Comparison of ENCODE assay signal across 41 cellular contexts in genomic region chr20:3705491-3705969, GRCh38. TPM values are rescaled to one million over a fixed set of nuclear protein-coding genes. Genes with fewer than 3 reads are reported as not detected.
"Had no signal": no experiment of that assay in that cellular context is flagged by ENCODE, and none has a peak within 500 bp of the region (broad histone marks: within the 10 kb centered on the region; RNA-seq: fewer than 3 reads in every experiment).

No MANE protein-coding gene starts in this region.

- ATAC-seq: activated CD8-positive, alpha-beta memory T cell treated with anti-CD3 and anti-CD28 coated beads, Interleukin-2, amount 10 ng/mL, durations not matched to agents 7 days and 5 days; Right ventricle myocardium inferior; SK-N-SH treated with all-trans-retinoic acid at 6 μM for 48 hours; T-cell; T-helper 17 cell had no signal

- H3K27me3 ChIP-seq: ascending aorta, cardiac muscle cell had no signal

- H3K4me3 ChIP-seq: ascending aorta, cardiac muscle cell, PC-9 had no signal

- H3K9me3 Mint-ChIP-seq: activated CD4-positive, alpha-beta memory T cell treated with anti-CD3 and anti-CD28 coated beads, Interleukin-2, amount 10 ng/mL, durations not matched to agents 7 days and 5 days; activated naive CD4-positive, alpha-beta T cell treated with anti-CD3 and anti-CD28 coated beads, Interleukin-2, amount 50 U/mL, for 24 hours; activated naive CD8-positive, alpha-beta T cell treated with anti-CD3 and anti-CD28 coated beads, Interleukin-2, amount 10 ng/mL, durations not matched to agents 7 days and 5 days; activated T-helper 2 cell treated with anti-CD3 and anti-CD28 coated beads, Interferon-gamma antibody, Interleukin-2, Interleukin-4, amounts not matched to agents 10 μg/mL and 5 μg/mL and 100 μg/mL, durations not matched to agents 14 hours and 24 hours and 36 hours; central memory CD8-positive, alpha-beta T cell; T-cell had no signal

- H3K9me3 ChIP-seq: ascending aorta had no signal

- DNase-seq: activated CD4-positive, alpha-beta memory T cell treated with anti-CD3 and anti-CD28 coated beads, Interleukin-2, amount 10 ng/mL, durations not matched to agents 7 days and 5 days; activated CD4-positive, alpha-beta T cell treated with anti-CD3 and anti-CD28 coated beads for 1 hour; activated CD4-positive, alpha-beta T cell treated with anti-CD3 and anti-CD28 coated beads for 48 hours; activated CD4-positive, CD25-positive, alpha-beta regulatory T cell; activated CD8-positive, alpha-beta memory T cell treated with anti-CD3 and anti-CD28 coated beads for 24 hours; activated CD8-positive, alpha-beta memory T cell treated with anti-CD3 and anti-CD28 coated beads, Interleukin-2, amount 10 ng/mL, durations not matched to agents 7 days and 5 days; activated CD8-positive, alpha-beta memory T cell treated with anti-CD3 and anti-CD28 coated beads, Interleukin-2, amount 50 U/mL, for 48 hours; activated gamma-delta T cell; activated naive CD4-positive, alpha-beta T cell treated with Interleukin-2 at 50 U/mL for 16 hours; activated naive CD8-positive, alpha-beta T cell treated with anti-CD3 and anti-CD28 coated beads, Interleukin-2, amount 10 ng/mL, durations not matched to agents 7 days and 5 days; amygdala; Karpas-422; KBM-7; NCI-H1105; NCI-H1417 treated with DMSO at 0.1 percent for 48 hours; NCI-H187 treated with DMSO at 0.1 percent for 48 hours; NCI-H2081; NCI-H2171 treated with DMSO at 0.1 percent for 48 hours; NCI-H2227 treated with DMSO at 0.1 percent for 48 hours; NCI-H446 treated with DMSO at 0.1 percent for 48 hours; NCI-H524; NCI-H69; NCI-H82; PC-9; SIG-M5; T-cell; T-helper 17 cell; T-helper 9 cell had no signal

- H3K27ac ChIP-seq: ascending aorta, cardiac muscle cell, PC-9, RWPE1, VCaP had no signal

- H3K27ac Mint-ChIP-seq: activated CD4-positive, alpha-beta memory T cell treated with anti-CD3 and anti-CD28 coated beads, Interleukin-2, amount 10 ng/mL, durations not matched to agents 7 days and 5 days; activated CD8-positive, alpha-beta memory T cell treated with anti-CD3 and anti-CD28 coated beads, Interleukin-2, amount 10 ng/mL, durations not matched to agents 7 days and 5 days; activated naive CD4-positive, alpha-beta T cell treated with anti-CD3 and anti-CD28 coated beads, Interleukin-2, amount 50 U/mL, for 24 hours; activated naive CD8-positive, alpha-beta T cell treated with anti-CD3 and anti-CD28 coated beads, Interleukin-2, amount 10 ng/mL, durations not matched to agents 7 days and 5 days; activated T-helper 2 cell treated with anti-CD3 and anti-CD28 coated beads, Interferon-gamma antibody, Interleukin-2, Interleukin-4, amounts not matched to agents 10 μg/mL and 5 μg/mL and 100 μg/mL, durations not matched to agents 14 hours and 24 hours and 36 hours; T-cell; T-helper 17 cell had no signal

- H3K4me3 Mint-ChIP-seq: activated CD4-positive, alpha-beta memory T cell treated with anti-CD3 and anti-CD28 coated beads, Interleukin-2, amount 10 ng/mL, durations not matched to agents 7 days and 5 days; activated CD8-positive, alpha-beta memory T cell treated with anti-CD3 and anti-CD28 coated beads, Interleukin-2, amount 10 ng/mL, durations not matched to agents 7 days and 5 days; activated naive CD4-positive, alpha-beta T cell treated with anti-CD3 and anti-CD28 coated beads, Interleukin-2, amount 50 U/mL, for 24 hours; activated naive CD8-positive, alpha-beta T cell treated with anti-CD3 and anti-CD28 coated beads, Interleukin-2, amount 10 ng/mL, durations not matched to agents 7 days and 5 days; central memory CD8-positive, alpha-beta T cell; T-cell; T-helper 17 cell had no signal

- FAIRE-seq: RCC 7860 had no signal

- H3K36me3 Mint-ChIP-seq: activated CD8-positive, alpha-beta memory T cell treated with anti-CD3 and anti-CD28 coated beads, Interleukin-2, amount 10 ng/mL, durations not matched to agents 7 days and 5 days; activated naive CD4-positive, alpha-beta T cell treated with anti-CD3 and anti-CD28 coated beads, Interleukin-2, amount 50 U/mL, for 24 hours; activated naive CD8-positive, alpha-beta T cell treated with anti-CD3 and anti-CD28 coated beads, Interleukin-2, amount 10 ng/mL, durations not matched to agents 7 days and 5 days; T-cell had no signal

- H3K4me1 Mint-ChIP-seq: activated naive CD4-positive, alpha-beta T cell treated with anti-CD3 and anti-CD28 coated beads, Interleukin-2, amount 50 U/mL, for 24 hours; activated naive CD8-positive, alpha-beta T cell treated with anti-CD3 and anti-CD28 coated beads, Interleukin-2, amount 10 ng/mL, durations not matched to agents 7 days and 5 days; T-cell had no signal

- H2AFZ ChIP-seq: PC-9 had no signal

- H3K4me2 ChIP-seq: PC-9 had no signal

- H3K36me3 ChIP-seq: ascending aorta, cardiac muscle cell had no signal

RNA-seq across cellular contexts. Expression of gene SIGLEC1, which starts 6.9 kb away (rescaled TPM):
- total RNA-seq: activated CD8-positive, alpha-beta memory T cell treated with anti-CD3 and anti-CD28 coated beads, Interleukin-2, amount 10 ng/mL, durations not matched to agents 7 days and 5 days; activated T-helper 2 cell treated with anti-CD3 and anti-CD28 coated beads, Interferon-gamma antibody, Interleukin-2, Interleukin-4, amounts not matched to agents 10 μg/mL and 5 μg/mL and 100 μg/mL, durations not matched to agents 14 hours and 24 hours and 36 hours; cardiac muscle cell; MCF 10A; PC-9; SK-MEL-5 had no signal
- polyA plus RNA-seq: cardiac muscle cell had no signal

RNA-seq across cellular contexts. Expression of gene ADAM33, which starts 23.7 kb away (rescaled TPM):
- total RNA-seq: activated CD4-positive, alpha-beta memory T cell treated with anti-CD3 and anti-CD28 coated beads, Interleukin-2, amount 10 ng/mL, durations not matched to agents 7 days and 5 days; activated CD8-positive, alpha-beta memory T cell treated with anti-CD3 and anti-CD28 coated beads, Interleukin-2, amount 10 ng/mL, durations not matched to agents 7 days and 5 days; activated naive CD8-positive, alpha-beta T cell treated with anti-CD3 and anti-CD28 coated beads, Interleukin-2, amount 10 ng/mL, durations not matched to agents 7 days and 5 days; activated T-helper 2 cell treated with anti-CD3 and anti-CD28 coated beads, Interferon-gamma antibody, Interleukin-2, Interleukin-4, amounts not matched to agents 10 μg/mL and 5 μg/mL and 100 μg/mL, durations not matched to agents 14 hours and 24 hours and 36 hours; MCF 10A; PC-9; SK-MEL-5; T-cell; T-helper 17 cell had no signal

RNA-seq across cellular contexts. Expression of gene HSPA12B, which starts 27.0 kb away (rescaled TPM):
- total RNA-seq: activated CD8-positive, alpha-beta memory T cell treated with anti-CD3 and anti-CD28 coated beads, Interleukin-2, amount 10 ng/mL, durations not matched to agents 7 days and 5 days; activated naive CD8-positive, alpha-beta T cell treated with anti-CD3 and anti-CD28 coated beads, Interleukin-2, amount 10 ng/mL, durations not matched to agents 7 days and 5 days; MCF 10A; PC-9; T-helper 17 cell had no signal
- polyA plus RNA-seq: cardiac muscle cell had no signal

RNA-seq across cellular contexts. Expression of gene GFRA4, which starts 42.3 kb away (rescaled TPM):
- total RNA-seq: activated CD4-positive, alpha-beta memory T cell treated with anti-CD3 and anti-CD28 coated beads, Interleukin-2, amount 10 ng/mL, durations not matched to agents 7 days and 5 days; activated CD8-positive, alpha-beta memory T cell treated with anti-CD3 and anti-CD28 coated beads, Interleukin-2, amount 10 ng/mL, durations not matched to agents 7 days and 5 days; activated naive CD8-positive, alpha-beta T cell treated with anti-CD3 and anti-CD28 coated beads, Interleukin-2, amount 10 ng/mL, durations not matched to agents 7 days and 5 days; activated T-helper 2 cell treated with anti-CD3 and anti-CD28 coated beads, Interferon-gamma antibody, Interleukin-2, Interleukin-4, amounts not matched to agents 10 μg/mL and 5 μg/mL and 100 μg/mL, durations not matched to agents 14 hours and 24 hours and 36 hours; ascending aorta; cardiac muscle cell; MCF 10A; PC-9; Right ventricle myocardium inferior; SK-MEL-5; T-cell; T-helper 17 cell had no signal
- polyA plus RNA-seq: adipose tissue, cardiac muscle cell had no signal
